In the genomic region with DNA sequence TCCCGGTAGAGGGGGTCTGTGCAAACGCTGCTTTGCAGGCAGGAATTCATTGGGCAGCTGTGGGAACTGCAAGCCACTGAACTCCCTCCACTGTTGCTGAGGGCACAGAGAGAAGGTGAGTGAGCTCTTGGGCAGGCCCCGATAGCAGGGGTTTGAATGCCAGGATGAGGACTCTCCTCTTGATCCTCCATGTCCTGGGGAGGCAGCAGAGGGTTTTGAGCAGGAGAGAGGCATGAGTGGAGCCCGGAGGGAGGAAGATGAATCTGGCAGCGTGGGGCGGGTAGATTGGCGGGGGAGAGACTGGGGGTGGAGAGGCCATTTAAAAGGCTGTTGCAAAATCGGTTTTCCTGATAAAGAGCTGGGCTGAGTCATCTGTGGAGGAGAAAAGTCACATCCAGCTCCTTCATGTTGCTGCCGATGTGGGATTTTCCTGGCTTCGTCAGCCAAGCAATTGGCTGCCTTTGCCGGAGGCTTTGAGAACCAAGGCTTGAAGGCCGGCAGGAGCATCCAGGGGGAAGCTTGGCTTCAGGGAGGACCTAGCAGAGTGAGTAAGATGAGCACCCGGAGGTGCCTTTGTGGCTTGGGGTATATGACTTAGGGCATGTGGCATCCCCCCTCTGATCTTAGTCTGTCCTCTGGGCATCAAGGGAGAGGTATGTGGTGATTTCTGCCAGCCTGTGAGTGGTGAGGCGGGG, we compare ENCODE assay signal across 9 cellular contexts. TPM values are rescaled to one million over a fixed set of nuclear protein-coding genes. Genes with fewer than 3 reads are reported as not detected.
DNase-seq lines count a peak whose midpoint lies in the region; ATAC-seq and TF ChIP-seq lines count a peak whose summit lies in the region.
"Had no signal": no experiment of that assay in that cellular context is flagged by ENCODE, and none has a peak within 500 bp of the region (broad histone marks: within the 10 kb centered on the region; RNA-seq: fewer than 3 reads in every experiment).

A gene with protein sequence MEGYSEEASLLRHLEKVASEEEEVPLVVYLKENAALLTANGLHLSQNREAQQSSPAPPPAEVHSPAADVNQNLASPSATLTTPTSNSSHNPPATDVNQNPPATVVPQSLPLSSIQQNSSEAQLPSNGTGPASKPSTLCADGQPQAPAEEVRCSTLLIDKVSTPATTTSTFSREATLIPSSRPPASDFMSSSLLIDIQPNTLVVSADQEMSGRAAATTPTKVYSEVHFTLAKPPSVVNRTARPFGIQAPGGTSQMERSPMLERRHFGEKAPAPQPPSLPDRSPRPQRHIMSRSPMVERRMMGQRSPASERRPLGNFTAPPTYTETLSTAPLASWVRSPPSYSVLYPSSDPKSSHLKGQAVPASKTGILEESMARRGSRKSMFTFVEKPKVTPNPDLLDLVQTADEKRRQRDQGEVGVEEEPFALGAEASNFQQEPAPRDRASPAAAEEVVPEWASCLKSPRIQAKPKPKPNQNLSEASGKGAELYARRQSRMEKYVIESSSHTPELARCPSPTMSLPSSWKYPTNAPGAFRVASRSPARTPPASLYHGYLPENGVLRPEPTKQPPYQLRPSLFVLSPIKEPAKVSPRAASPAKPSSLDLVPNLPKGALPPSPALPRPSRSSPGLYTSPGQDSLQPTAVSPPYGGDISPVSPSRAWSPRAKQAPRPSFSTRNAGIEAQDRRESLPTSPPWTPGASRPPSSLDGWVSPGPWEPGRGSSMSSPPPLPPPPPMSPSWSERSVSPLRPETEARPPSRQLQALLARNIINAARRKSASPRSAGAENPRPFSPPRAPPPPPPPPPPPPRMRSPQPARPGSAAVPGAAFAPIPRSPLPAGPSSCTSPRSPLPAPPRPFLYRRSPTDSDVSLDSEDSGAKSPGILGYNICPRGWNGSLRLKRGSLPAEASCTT (plus strand): TSS at position 350 of the 695 bp plus-strand sequence. CDS start 7,616 bp downstream, outside the sequence.

- no peak within 1 kb of the TSS for H3K4me3 Mint-ChIP-seq in activated CD4-positive, alpha-beta memory T cell treated with anti-CD3 and anti-CD28 coated beads, Interleukin-2, amount 10 ng/mL, durations not matched to agents 7 days and 5 days
- H3K4me3 Mint-ChIP-seq: CD4-positive, CD25-positive, alpha-beta regulatory T cell had no signal

- H3K27ac Mint-ChIP-seq in activated naive CD4-positive, alpha-beta T cell treated with anti-CD3 and anti-CD28 coated beads, Interleukin-2, amount 50 U/mL, for 72 hours: peak within 1 kb of the TSS; percentile 36 to 39
- H3K27ac Mint-ChIP-seq in activated CD4-positive, alpha-beta memory T cell treated with anti-CD3 and anti-CD28 coated beads, Interleukin-2, amount 10 ng/mL, durations not matched to agents 7 days and 5 days: no peak within 1 kb of the TSS

- H3K36me3 ChIP-seq in upper lobe of right lung: no peaks in the 10 kb centered on the region

- no peaks in the 10 kb centered on the region for H3K36me3 Mint-ChIP-seq in activated naive CD4-positive, alpha-beta T cell treated with anti-CD3 and anti-CD28 coated beads, Interleukin-2, amount 50 U/mL, for 72 hours
- no peaks in the 10 kb centered on the region for H3K36me3 Mint-ChIP-seq in activated CD4-positive, alpha-beta memory T cell treated with anti-CD3 and anti-CD28 coated beads, Interleukin-2, amount 10 ng/mL, durations not matched to agents 7 days and 5 days (ENCODE audit: low read depth)
- H3K36me3 Mint-ChIP-seq: CD4-positive, CD25-positive, alpha-beta regulatory T cell had no signal

- intact Hi-C loops in upper lobe of right lung (cut with DNase I): no loop called here

- no peak for DNase-seq in activated naive CD4-positive, alpha-beta T cell treated with anti-CD3 and anti-CD28 coated beads, Interleukin-2, amount 50 U/mL, for 72 hours (ENCODE audit: low spot score in 2 of 2)
- no peak for DNase-seq in activated naive CD4-positive, alpha-beta T cell treated with anti-CD3 and anti-CD28 coated beads, Interleukin-2, amount 50 U/mL, for 16 hours
- DNase-seq in medulla oblongata (ENCODE audit: extremely low spot score): peak; percentile 37
- peak; percentile 85 for DNase-seq in upper lobe of right lung
- DNase-seq in activated CD4-positive, alpha-beta memory T cell treated with anti-CD3 and anti-CD28 coated beads, Interleukin-2, amount 10 ng/mL, durations not matched to agents 7 days and 5 days: no peak
- DNase-seq in NAMALWA (ENCODE audit: low spot score): no peak
- DNase-seq: CD4-positive, CD25-positive, alpha-beta regulatory T cell had no signal

- no peaks in the 10 kb centered on the region for H3K9me3 Mint-ChIP-seq in activated naive CD4-positive, alpha-beta T cell treated with anti-CD3 and anti-CD28 coated beads, Interleukin-2, amount 50 U/mL, for 72 hours
- H3K9me3 Mint-ChIP-seq in activated CD4-positive, alpha-beta memory T cell treated with anti-CD3 and anti-CD28 coated beads, Interleukin-2, amount 10 ng/mL, durations not matched to agents 7 days and 5 days: no peaks in the 10 kb centered on the region

- POLR2A ChIA-PET in activated CD4-positive, alpha-beta memory T cell treated with anti-CD3 and anti-CD28 coated beads, Interleukin-2, amount 10 ng/mL, durations not matched to agents 7 days and 5 days (lab: Charles Lee): no interaction called here

- H3K4me1 ChIP-seq in upper lobe of right lung: peaks cover 96% of the 10 kb centered on the region

- H3K27me3 Mint-ChIP-seq in activated CD4-positive, alpha-beta memory T cell treated with anti-CD3 and anti-CD28 coated beads, Interleukin-2, amount 10 ng/mL, durations not matched to agents 7 days and 5 days: peaks cover 19% of the 10 kb centered on the region

- H3K4me3 ChIP-seq in upper lobe of right lung: peak within 1 kb of the TSS; percentile 46

- H3K4me1 Mint-ChIP-seq in activated CD4-positive, alpha-beta memory T cell treated with anti-CD3 and anti-CD28 coated beads, Interleukin-2, amount 10 ng/mL, durations not matched to agents 7 days and 5 days: no peaks in the 10 kb centered on the region
- H3K4me1 Mint-ChIP-seq: CD4-positive, CD25-positive, alpha-beta regulatory T cell had no signal

- ATAC-seq in activated naive CD4-positive, alpha-beta T cell treated with anti-CD3 and anti-CD28 coated beads, Interleukin-2, amount 50 U/mL, for 72 hours: no peak
- ATAC-seq in upper lobe of right lung (peak; percentile 67), GM18867 (IDR thresholded peaks at IDR 0.05; ENCODE audit: unreplicated experiment) (no peak)

- no peaks in the 10 kb centered on the region for H3K27me3 ChIP-seq in upper lobe of right lung

- no peak for TF ChIP-seq CTCF in upper lobe of right lung (IDR thresholded peaks at IDR 0.05)

- peak within 1 kb of the TSS; percentile 85 for H3K27ac ChIP-seq in cingulate gyrus (ENCODE audit: low read depth, low read length)
- H3K27ac ChIP-seq in upper lobe of right lung: peak within 1 kb of the TSS; percentile 86

- CTCF ChIA-PET in activated CD4-positive, alpha-beta memory T cell treated with anti-CD3 and anti-CD28 coated beads, Interleukin-2, amount 10 ng/mL, durations not matched to agents 7 days and 5 days (lab: Charles Lee): no interaction called here

- H3K9me3 ChIP-seq in upper lobe of right lung: no peaks in the 10 kb centered on the region

RNA-seq across cellular contexts. Expression of the gene that starts here (rescaled TPM):
- total RNA-seq in activated naive CD4-positive, alpha-beta T cell treated with anti-CD3 and anti-CD28 coated beads, Interleukin-2, amount 50 U/mL, for 72 hours: under 1 TPM; 0.18 to 0.53 TPM
- total RNA-seq in upper lobe of right lung: 151 TPM
- total RNA-seq in activated CD4-positive, alpha-beta memory T cell treated with anti-CD3 and anti-CD28 coated beads, Interleukin-2, amount 10 ng/mL, durations not matched to agents 7 days and 5 days: under 1 TPM; 0.08 to 0.10 TPM

Comparison
In these comparisons a context has a peak if more than half of its experiments do, and no peak if none do; other contexts are left out.
1. RNA of the gene that starts here (total RNA-seq): 151 TPM in upper lobe of right lung (single experiment); 0.18 to 0.53 TPM in activated naive CD4-positive, alpha-beta T cell treated with anti-CD3 and anti-CD28 coated beads, Interleukin-2, amount 50 U/mL, for 72 hours and 0.08 to 0.10 TPM in activated CD4-positive, alpha-beta memory T cell treated with anti-CD3 and anti-CD28 coated beads, Interleukin-2, amount 10 ng/mL, durations not matched to agents 7 days and 5 days; every median in the first group is over 10 times any median in the second.
2. DNase-seq: peak in medulla oblongata (single experiment) and upper lobe of right lung (single experiment); none in activated naive CD4-positive, alpha-beta T cell treated with anti-CD3 and anti-CD28 coated beads, Interleukin-2, amount 50 U/mL, for 72 hours (0 of 2), activated naive CD4-positive, alpha-beta T cell treated with anti-CD3 and anti-CD28 coated beads, Interleukin-2, amount 50 U/mL, for 16 hours (single experiment), activated CD4-positive, alpha-beta memory T cell treated with anti-CD3 and anti-CD28 coated beads, Interleukin-2, amount 10 ng/mL, durations not matched to agents 7 days and 5 days (single experiment) and NAMALWA (single experiment).